35 cellular contexts compared by ENCODE assay signal in genomic region chr12:117538926-117539325, GRCh38.
"Had no signal": no experiment of that assay in that cellular context is flagged by ENCODE, and none has a peak within 500 bp of the region (broad histone marks: within the 10 kb centered on the region; RNA-seq: fewer than 3 reads in every experiment).

No MANE protein-coding gene starts in this region.

- H3K27ac ChIP-seq: KMS-11 had no signal

- H3K36me3 ChIP-seq: MG63 had no signal

- H3K9ac ChIP-seq: KMS-11 had no signal

- H3K27me3 ChIP-seq: MG63 had no signal

- H3K4me3 ChIP-seq: MG63 had no signal

- DNase-seq: Karpas-422, Kasumi-1, KG1, MG63, MM.1S, MV-4-11, NCI-H1048, NCI-H1092, NCI-H1092 treated with DMSO at 0.1 percent for 48 hours, NCI-H1105, NCI-H1105 treated with DMSO at 0.1 percent for 48 hours, NCI-H1417, NCI-H1417 treated with DMSO at 0.1 percent for 48 hours, NCI-H1436, NCI-H1436 treated with DMSO at 0.1 percent for 48 hours, NCI-H146, NCI-H1694, NCI-H1694 treated with DMSO at 0.1 percent for 48 hours, NCI-H187, NCI-H187 treated with DMSO at 0.1 percent for 48 hours, NCI-H1930, NCI-H2029, NCI-H2029 treated with DMSO at 0.1 percent for 48 hours, NCI-H2081, NCI-H2081 treated with DMSO at 0.1 percent for 48 hours, NCI-H2107, NCI-H2171, NCI-H2171 treated with DMSO at 0.1 percent for 48 hours, NCI-H2227 treated with DMSO at 0.1 percent for 48 hours, NCI-H226, NCI-H345, NCI-H446, NCI-H446 treated with DMSO at 0.1 percent for 48 hours, NCI-H510A had no signal

- H3K4me2 ChIP-seq: KMS-11 had no signal

- H3K9me3 ChIP-seq: MG63 had no signal
